In genomic region chr2:45394842-45395241, GRCh38 we compare ENCODE assay signal across 31 cellular contexts.
"Had no signal": no experiment of that assay in that cellular context is flagged by ENCODE, and none has a peak within 500 bp of the region (broad histone marks: within the 10 kb centered on the region; RNA-seq: fewer than 3 reads in every experiment).

No MANE protein-coding gene starts in this region.

- H3K36me3 ChIP-seq: colonic mucosa, gastrocnemius medialis, right lobe of liver, transverse colon, upper lobe of right lung, uterus had no signal

- H3K4me1 ChIP-seq: colonic mucosa, gastrocnemius medialis, left lung, right lobe of liver, suprapubic skin, transverse colon, upper lobe of right lung, uterus had no signal

- H3K9me3 Mint-ChIP-seq: dendritic cell treated with granulocyte-macrophage colony-stimulating factor and Interleukin-4, amounts not matched to agents 40 ng/mL and 50 ng/mL, for 4 days; endodermal cell; naive thymus-derived CD8-positive, alpha-beta T cell; neural crest cell; stimulated activated naive CD8-positive, alpha-beta T cell treated with anti-CD3 and anti-CD28 coated beads, Interleukin-15, amount 100 ng/mL, for 72 hours had no signal

- DNase-seq: colonic mucosa; effector CD8-positive, alpha-beta T cell; endodermal cell; foreskin fibroblast; gastrocnemius medialis; kidney; left lung; mammary epithelial cell; mesendoderm; midbrain; naive thymus-derived CD8-positive, alpha-beta T cell; right lobe of liver; stimulated activated CD4-positive, alpha-beta T cell treated with anti-CD3 and anti-CD28 coated beads, Interleukin-12 subunit alpha, Interleukin-12 subunit beta, amount 100 ng/mL, for 4 hours; stimulated activated CD4-positive, alpha-beta T cell treated with anti-CD3 and anti-CD28 coated beads, Interleukin-1b, Interleukin-23, amount 100 ng/mL, for 48 hours; stimulated activated CD4-positive, alpha-beta T cell treated with anti-CD3 and anti-CD28 coated beads, Interleukin-4, amount 100 ng/mL, for 1 hour; stimulated activated CD8-positive, alpha-beta memory T cell treated with anti-CD3 and anti-CD28 coated beads, Interleukin-4, amount 100 ng/mL, for 48 hours; stimulated activated naive CD4-positive, alpha-beta T cell; stimulated activated naive CD8-positive, alpha-beta T cell treated with anti-CD3 and anti-CD28 coated beads, Interleukin-15, amount 100 ng/mL, for 72 hours; transverse colon; upper lobe of right lung; uterus had no signal

- H3K4me1 Mint-ChIP-seq: naive thymus-derived CD8-positive, alpha-beta T cell; stimulated activated naive CD8-positive, alpha-beta T cell treated with anti-CD3 and anti-CD28 coated beads, Interleukin-15, amount 100 ng/mL, for 72 hours had no signal

- H2AFZ ChIP-seq: hepatocyte, parathyroid adenoma had no signal

- H3K27me3 ChIP-seq: colonic mucosa, gastrocnemius medialis, heart left ventricle, hepatocyte, left lung, right lobe of liver, suprapubic skin, transverse colon, upper lobe of right lung, uterus had no signal

- FAIRE-seq: kidney had no signal

- ATAC-seq: esophagus mucosa; gastrocnemius medialis; heart left ventricle; left lung; naive thymus-derived CD8-positive, alpha-beta T cell; right lobe of liver; stimulated activated naive CD8-positive, alpha-beta T cell treated with anti-CD3 and anti-CD28 coated beads, Interleukin-15, amount 100 ng/mL, for 72 hours; upper lobe of right lung had no signal

- H3K4me3 Mint-ChIP-seq: dendritic cell treated with granulocyte-macrophage colony-stimulating factor and Interleukin-4, amounts not matched to agents 40 ng/mL and 50 ng/mL, for 4 days; endodermal cell; naive thymus-derived CD8-positive, alpha-beta T cell; neural crest cell; stimulated activated naive CD8-positive, alpha-beta T cell treated with anti-CD3 and anti-CD28 coated beads, Interleukin-15, amount 100 ng/mL, for 72 hours had no signal

- H3K4me3 ChIP-seq: colonic mucosa, gastrocnemius medialis, heart left ventricle, hepatocyte, left lung, right lobe of liver, smooth muscle cell, suprapubic skin, transverse colon, upper lobe of right lung, uterus had no signal

- H3K27ac Mint-ChIP-seq: dendritic cell treated with granulocyte-macrophage colony-stimulating factor and Interleukin-4, amounts not matched to agents 40 ng/mL and 50 ng/mL, for 4 days; endodermal cell; naive thymus-derived CD8-positive, alpha-beta T cell; progenitor cell of endocrine pancreas; stimulated activated naive CD8-positive, alpha-beta T cell treated with anti-CD3 and anti-CD28 coated beads, Interleukin-15, amount 100 ng/mL, for 72 hours had no signal

- H3K4me2 ChIP-seq: hepatocyte, smooth muscle cell had no signal

- H3K9ac ChIP-seq: parathyroid adenoma had no signal

- H3K27me3 Mint-ChIP-seq: dendritic cell treated with granulocyte-macrophage colony-stimulating factor and Interleukin-4, amounts not matched to agents 40 ng/mL and 50 ng/mL, for 4 days; naive thymus-derived CD8-positive, alpha-beta T cell; progenitor cell of endocrine pancreas; stimulated activated naive CD8-positive, alpha-beta T cell treated with anti-CD3 and anti-CD28 coated beads, Interleukin-15, amount 100 ng/mL, for 72 hours had no signal

- H3K79me2 ChIP-seq: hepatocyte, parathyroid adenoma had no signal

- H3K9me3 ChIP-seq: colonic mucosa, gastrocnemius medialis, heart left ventricle, left lung, right lobe of liver, suprapubic skin, transverse colon, upper lobe of right lung, uterus had no signal

- H3K27ac ChIP-seq: colonic mucosa, epithelial cell of prostate, gastrocnemius medialis, heart left ventricle, hepatocyte, left lung, parathyroid adenoma, right lobe of liver, suprapubic skin, transverse colon, upper lobe of right lung, uterus had no signal
